Comparison of ENCODE assay signal across 7 cellular contexts in the genomic region with DNA sequence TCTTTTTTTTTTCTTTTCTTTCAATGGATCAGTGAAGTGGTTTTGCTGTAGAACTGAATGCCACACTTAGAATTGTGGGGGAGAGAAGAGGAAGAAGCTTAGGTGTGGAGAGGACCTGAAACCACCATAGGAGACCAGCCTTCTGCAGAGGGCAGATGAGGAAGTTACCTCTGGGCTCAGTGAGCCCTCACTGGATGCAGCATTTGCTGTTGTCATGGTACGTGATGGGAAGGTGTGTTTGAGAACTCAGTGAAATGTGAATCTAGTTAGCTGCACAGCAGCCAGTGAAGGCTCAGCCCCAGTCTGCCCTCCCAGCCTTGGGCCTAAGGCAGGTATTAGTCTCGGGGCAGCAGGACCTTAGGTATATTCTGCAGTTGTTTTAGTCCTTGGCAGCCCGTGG. TPM values are rescaled to one million over a fixed set of nuclear protein-coding genes. Genes with fewer than 3 reads are reported as not detected.
DNase-seq lines count a peak whose midpoint lies in the region; ATAC-seq and TF ChIP-seq lines count a peak whose summit lies in the region.

No MANE protein-coding gene starts in this region.

- TF ChIP-seq CTCF in omental fat pad (IDR thresholded peaks at IDR 0.05), result no peak

- peak overlapping the region; percentile 2 to 81 (median 58) for H3K4me3 Mint-ChIP-seq in naive B cell

- peaks cover 0 to 2% (median 0%) of the 10 kb centered on the region in 7 donors for H3K9me3 Mint-ChIP-seq in naive B cell

- peak overlapping the region; percentile 72 to 97 (median 94) for H3K27ac Mint-ChIP-seq in naive B cell

- peaks cover 43 to 71% (median 55%) of the 10 kb centered on the region in 3 donors for H3K4me1 Mint-ChIP-seq in naive B cell

- peak; percentile 99 for ATAC-seq in GM19025 (IDR thresholded peaks at IDR 0.05; ENCODE audit: low read depth, unreplicated experiment)
- peak; percentile 99 for ATAC-seq in HG02678 (IDR thresholded peaks at IDR 0.05; ENCODE audit: unreplicated experiment)
- peak; percentile 100 for ATAC-seq in naive B cell (ENCODE audit: low read depth in 2 of 2)
- no peak for ATAC-seq in omental fat pad (ENCODE audit: low FRiP score)

- H3K36me3 Mint-ChIP-seq in naive B cell, result peaks cover 4 to 12% of the 10 kb centered on the region in 2 donors

- no peaks in the 10 kb centered on the region for H3K27me3 Mint-ChIP-seq in naive B cell

- DNase-seq in NOMO-1 treated with DMSO at 0.1 percent for 48 hours (lab: John Stamatoyannopoulos, UW; ENCODE audit: unreplicated experiment) (peak; percentile 78), naive B cell (peak; percentile 86), NCI-H187 treated with DMSO at 0.1 percent for 48 hours (lab: John Stamatoyannopoulos, UW) (no peak), omental fat pad (ENCODE audit: low spot score) (no peak)
- DNase-seq in activated CD4-positive, alpha-beta T cell treated with anti-CD3 and anti-CD28 coated beads, Interleukin-2, amount 50 U/mL, for 48 hours, result no peak

RNA-seq across cellular contexts. Expression of a gene that starts 17.5 kb away (rescaled TPM):
- 100 to 1,000 TPM; 306 to 461 (median 348) TPM for polyA plus RNA-seq in naive B cell (ENCODE audit: low read depth in 6 of 6)
- 10 to 100 TPM; 12.7 to 25.5 (median 15.8) TPM for total RNA-seq in omental fat pad

Comparison
In these comparisons a context has a peak if more than half of its experiments do, and no peak if none do; other contexts are left out.
1. DNase-seq: peak in NOMO-1 treated with DMSO at 0.1 percent for 48 hours (single experiment) and naive B cell (single experiment); none in NCI-H187 treated with DMSO at 0.1 percent for 48 hours (single experiment), activated CD4-positive, alpha-beta T cell treated with anti-CD3 and anti-CD28 coated beads, Interleukin-2, amount 50 U/mL, for 48 hours (0 of 2) and omental fat pad (single experiment).